In genomic region chr11:78256962-78257361, GRCh38 we compare ENCODE assay signal across 9 cellular contexts.
A peak's percentile ranks its signal among the peaks of the same experiment; 100 is the strongest.
DNase-seq lines count a peak whose midpoint lies in the region; ATAC-seq and TF ChIP-seq lines count a peak whose summit lies in the region.
"Had no signal": no experiment of that assay in that cellular context is flagged by ENCODE, and none has a peak within 500 bp of the region (broad histone marks: within the 10 kb centered on the region; RNA-seq: fewer than 3 reads in every experiment).

No MANE protein-coding gene starts in this region.

- peaks cover 0 to 34% (median 8%) of the 10 kb centered on the region in 4 donors for H3K4me1 ChIP-seq in right lobe of liver
- H3K4me1 ChIP-seq in BE2C = no peaks in the 10 kb centered on the region

- DNase-seq in HUDEP-2 (lab: John Stamatoyannopoulos, UW; ENCODE audit: unreplicated experiment in 76 of 76) = peak in 73 of 76 experiments; percentile 6 to 80 (median 54)
- DNase-seq in cardiac fibroblast (ENCODE audit: low read depth in 2 of 2) = peak; percentile 91 to 97
- DNase-seq in right lobe of liver = peak; percentile 78 to 87 (median 82)
- DNase-seq in BE2C = no peak
- DNase-seq in GM10248 (ENCODE audit: extremely low spot score) = no peak
- DNase-seq: immature natural killer cell had no signal

- CTCF ChIA-PET in GM10248 (lab: Yijun Ruan, JAX) = interaction anchor here (1.0 kb wide), 1 partner anchor 9 kb away, joined by 3 read pairs; no protein-coding TSS in a partner anchor

- H3K4me3 ChIP-seq in cardiac fibroblast (replicated peaks in 1 of 2; ENCODE audit: low read depth in 2 of 2, low read length in 2 of 2) = no peak overlapping the region
- H3K4me3 ChIP-seq in right lobe of liver = no peak overlapping the region
- no peak overlapping the region for H3K4me3 ChIP-seq in BE2C (ENCODE audit: low read depth, low read length)

- intact Hi-C loops in right lobe of liver (cut with DNase I) = no loop called here

- no peak for TF ChIP-seq CTCF in cardiac fibroblast (IDR thresholded peaks at IDR 0.05; ENCODE audit: low read depth, low read length)
- TF ChIP-seq CTCF in right lobe of liver (IDR thresholded peaks at IDR 0.05) = no peak
- TF ChIP-seq CTCF in BE2C (IDR thresholded peaks at IDR 0.05; ENCODE audit: low read depth, low read length) = no peak
- no peak for TF ChIP-seq CTCF in GM10248 (IDR thresholded peaks at IDR 0.05; ENCODE audit: control extremely low read depth, extremely low read depth, low read depth, missing control alignments)

- H3K27me3 ChIP-seq in right lobe of liver = no peaks in the 10 kb centered on the region
- H3K27me3 ChIP-seq in BE2C = no peaks in the 10 kb centered on the region

- peak overlapping the region in 1 of 3 donors; percentile 50 for H3K27ac ChIP-seq in right lobe of liver
- peak overlapping the region; percentile 23 for H3K27ac ChIP-seq in temporal lobe (ENCODE audit: low read depth, low read length)

- H3K9me3 ChIP-seq in right lobe of liver (no peaks in the 10 kb centered on the region), BE2C (no peaks in the 10 kb centered on the region)

- 6% methylated on average over 3 of the region's 3 CpGs for WGBS in right lobe of liver (ENCODE audit: insufficient coverage, low coverage, low lambda C conversion rate, missing lambda C conversion rate)

- peak; percentile 88 to 94 (median 92) for ATAC-seq in right lobe of liver
- ATAC-seq in HG03108 (IDR thresholded peaks at IDR 0.05; ENCODE audit: unreplicated experiment) = no peak
- ATAC-seq in HG03571 (IDR thresholded peaks at IDR 0.05; ENCODE audit: unreplicated experiment) = no peak

- H3K36me3 ChIP-seq in right lobe of liver (no peaks in the 10 kb centered on the region), BE2C (no peaks in the 10 kb centered on the region)

- POLR2A ChIA-PET in GM10248 (lab: Yijun Ruan, JAX) = no interaction called here

- no peak for TF ChIP-seq POLR2A in right lobe of liver (IDR thresholded peaks at IDR 0.05)

Comparison
In these comparisons a context has a peak if more than half of its experiments do, and no peak if none do; other contexts are left out.
1. DNase-seq: peak in HUDEP-2 (73 of 76), cardiac fibroblast (2 of 2) and right lobe of liver (3 of 3); none in BE2C (single experiment) and GM10248 (single experiment).
2. ATAC-seq: peak in right lobe of liver (4 of 4); none in HG03108 (single experiment) and HG03571 (single experiment).